Comparison of ENCODE assay signal across 9 cellular contexts in genomic region chrX:6738518-6739470, GRCh38.
DNase-seq lines count a peak whose midpoint lies in the region; ATAC-seq and TF ChIP-seq lines count a peak whose summit lies in the region.
"Had no signal": no experiment of that assay in that cellular context is flagged by ENCODE, and none has a peak within 500 bp of the region (broad histone marks: within the 10 kb centered on the region; RNA-seq: fewer than 3 reads in every experiment).

No MANE protein-coding gene starts in this region.

- TF ChIP-seq CTCF in brain microvascular endothelial cell (IDR thresholded peaks at IDR 0.05; ENCODE audit: low read depth, low read length, missing control alignments) = no peak

- no peaks in the 10 kb centered on the region for H3K27me3 Mint-ChIP-seq in memory B cell

- H3K36me3 Mint-ChIP-seq in memory B cell = no peaks in the 10 kb centered on the region

- in situ Hi-C loops in brain microvascular endothelial cell (cut with HindIII; ENCODE audit: low pct_ligation_motif_present, low sequenced_read_pairs) = no loop called here

- DNase-seq in memory B cell (ENCODE audit: low spot score in 2 of 2) (peak; percentile 37 to 48), NCI-H82 (lab: John Stamatoyannopoulos, UW) (no peak), AG08395 (ENCODE audit: low spot score) (no peak), NCI-H510A treated with DMSO at 0.1 percent for 48 hours (lab: John Stamatoyannopoulos, UW) (no peak), brain microvascular endothelial cell (no peak)

- ATAC-seq in GM18870 (IDR thresholded peaks at IDR 0.05; ENCODE audit: unreplicated experiment) (peak; percentile 98), GM21529 (IDR thresholded peaks at IDR 0.05; ENCODE audit: unreplicated experiment) (peak; percentile 96), HG03280 (IDR thresholded peaks at IDR 0.05; ENCODE audit: unreplicated experiment) (peak; percentile 96), memory B cell (ENCODE audit: low read depth) (peak; percentile 97)

- H3K36me3 ChIP-seq in brain microvascular endothelial cell (replicated peaks) = no peaks in the 10 kb centered on the region
- H3K36me3 ChIP-seq: thoracic aorta had no signal

- H3K27ac Mint-ChIP-seq in memory B cell = peak overlapping the region; percentile 93

- H3K4me3 Mint-ChIP-seq in memory B cell = peak overlapping the region; percentile 41

- no peaks in the 10 kb centered on the region for H3K9me3 Mint-ChIP-seq in memory B cell

- no peaks in the 10 kb centered on the region for H3K27me3 ChIP-seq in brain microvascular endothelial cell (replicated peaks)

- H3K4me3 ChIP-seq in brain microvascular endothelial cell (ENCODE audit: low read depth, low read length) = no peak overlapping the region
- H3K4me3 ChIP-seq: thoracic aorta had no signal

- H3K4me1 Mint-ChIP-seq in memory B cell = peaks cover 16% of the 10 kb centered on the region

- H3K27ac ChIP-seq in brain microvascular endothelial cell = no peak overlapping the region
- H3K27ac ChIP-seq: thoracic aorta had no signal

Comparison
In these comparisons a context has a peak if more than half of its experiments do, and no peak if none do; other contexts are left out.
1. DNase-seq: peak in memory B cell (2 of 2); none in NCI-H82 (single experiment), AG08395 (single experiment), NCI-H510A treated with DMSO at 0.1 percent for 48 hours (single experiment) and brain microvascular endothelial cell (single experiment).
2. Peak in every context shown above with its lines, with median percentiles within 50 percentile points of each other: ATAC-seq.